In genomic region chr19:44753932-44754742, GRCh38 we compare ENCODE assay signal across 8 cellular contexts. TPM values are rescaled to one million over a fixed set of nuclear protein-coding genes. Genes with fewer than 3 reads are reported as not detected.
DNase-seq lines count a peak whose midpoint lies in the region; ATAC-seq, FAIRE-seq and TF ChIP-seq lines count a peak whose summit lies in the region.

No MANE protein-coding gene starts in this region.

- H3K4me1 ChIP-seq in HUES6 (ENCODE audit: control insufficient read depth, insufficient read depth, low read length) (peaks cover 33% of the 10 kb centered on the region), iPS DF 6.9 (ENCODE audit: control insufficient read depth, insufficient read depth, low read length) (peaks cover 6% of the 10 kb centered on the region; the same call in 1 of the 2 replicates), skeletal muscle satellite cell (ENCODE audit: control insufficient read depth, insufficient read depth, low read length) (peaks cover 81% of the 10 kb centered on the region)

- ATAC-seq in GM21515 (IDR thresholded peaks at IDR 0.05; ENCODE audit: unreplicated experiment) (no peak), HG03196 (IDR thresholded peaks at IDR 0.05; ENCODE audit: unreplicated experiment) (no peak)

- no peaks in the 10 kb centered on the region for H3K27me3 Mint-ChIP-seq in T-helper 2 cell treated with Interferon-gamma antibody and Interleukin-4, amounts not matched to agents 5 μg/mL and 100 μg/mL, for 36 hours (ENCODE audit: low read depth)

- H3K27ac ChIP-seq in HUES6 (ENCODE audit: low read depth, low read length) (no peak overlapping the region; the same call in 1 of the 2 replicates), iPS DF 6.9 (ENCODE audit: low read length) (no peak overlapping the region)

- H3K9me3 ChIP-seq in HUES6 (ENCODE audit: control insufficient read depth, insufficient read depth, low read depth, low read length) (no peaks in the 10 kb centered on the region), iPS DF 6.9 (ENCODE audit: control insufficient read depth, insufficient read depth, low read length) (no peaks in the 10 kb centered on the region), skeletal muscle satellite cell (replicated peaks; ENCODE audit: low read length) (no peaks in the 10 kb centered on the region)

- FAIRE-seq in GM12892 (lab: Jason Lieb, UNC), result peak; percentile 92

- H3K4me1 Mint-ChIP-seq in T-helper 2 cell treated with Interferon-gamma antibody and Interleukin-4, amounts not matched to agents 5 μg/mL and 100 μg/mL, for 36 hours (ENCODE audit: low read depth), result peaks cover 45% of the 10 kb centered on the region

- peak; percentile 45; the same call in 1 of the 2 replicates for TF ChIP-seq POLR2A in GM12892 (IDR thresholded peaks at IDR 0.05; ENCODE audit: low read depth, low read length)

- peak overlapping the region; percentile 79 for H3K4me3 ChIP-seq in HUES6 (ENCODE audit: low read depth, low read length)
- H3K4me3 ChIP-seq in iPS DF 6.9 (ENCODE audit: low read length), result peak overlapping the region; percentile 44; the same call in 1 of the 2 replicates
- H3K4me3 ChIP-seq in skeletal muscle satellite cell (ENCODE audit: low read length), result peak overlapping the region; percentile 65

- WGBS in iPS DF 6.9 (ENCODE audit: insufficient coverage, insufficient read length), result no CpG with 5 or more reads among the region's 33 CpGs

- H3K4me2 ChIP-seq in skeletal muscle satellite cell (ENCODE audit: low read length), result peak overlapping the region; percentile 95

- H3K9ac ChIP-seq in HUES6 (ENCODE audit: low read length) (peak overlapping the region; percentile 45), skeletal muscle satellite cell (ENCODE audit: low read depth, low read length) (peak overlapping the region; percentile 82)

- H3K4me3 Mint-ChIP-seq in T-helper 2 cell treated with Interferon-gamma antibody and Interleukin-4, amounts not matched to agents 5 μg/mL and 100 μg/mL, for 36 hours, result peak overlapping the region; percentile 92

- H3K36me3 Mint-ChIP-seq in T-helper 2 cell treated with Interferon-gamma antibody and Interleukin-4, amounts not matched to agents 5 μg/mL and 100 μg/mL, for 36 hours (ENCODE audit: low read depth), result peaks cover 70% of the 10 kb centered on the region

- DNase-seq in GM12892 (ENCODE audit: insufficient read length) (peak; percentile 77), astrocyte of the hippocampus (ENCODE audit: low read depth, low spot score) (peak; percentile 83), iPS DF 6.9 (ENCODE audit: low read depth, low spot score) (no peak)
- peak; percentile 85 for DNase-seq in T-helper 2 cell treated with Interferon-gamma antibody and Interleukin-4, amounts not matched to agents 5 μg/mL and 100 μg/mL, for 36 hours (ENCODE audit: low spot score)

- no peaks in the 10 kb centered on the region for H3K9me3 Mint-ChIP-seq in T-helper 2 cell treated with Interferon-gamma antibody and Interleukin-4, amounts not matched to agents 5 μg/mL and 100 μg/mL, for 36 hours

- H3K27me3 ChIP-seq in HUES6 (ENCODE audit: control insufficient read depth, insufficient read depth, low read length), result peaks cover 73% of the 10 kb centered on the region
- H3K27me3 ChIP-seq in iPS DF 6.9 (ENCODE audit: control insufficient read depth, insufficient read depth, low read length), result peaks cover 36% of the 10 kb centered on the region
- no peaks in the 10 kb centered on the region for H3K27me3 ChIP-seq in skeletal muscle satellite cell (ENCODE audit: control insufficient read depth, insufficient read depth, low read length)

- H3K36me3 ChIP-seq in HUES6 (ENCODE audit: control insufficient read depth, insufficient read depth, low read length) (no peaks in the 10 kb centered on the region; the same call in 1 of the 2 replicates), iPS DF 6.9 (ENCODE audit: control insufficient read depth, insufficient read depth, low read length) (no peaks in the 10 kb centered on the region), skeletal muscle satellite cell (ENCODE audit: insufficient read depth, low read length) (peaks cover 44% of the 10 kb centered on the region)

- H3K27ac Mint-ChIP-seq in T-helper 2 cell treated with Interferon-gamma antibody and Interleukin-4, amounts not matched to agents 5 μg/mL and 100 μg/mL, for 36 hours, result peak overlapping the region; percentile 94

RNA-seq across cellular contexts. Expression of gene BCL3, which starts 5.6 kb away (rescaled TPM):
- polyA plus RNA-seq in GM12892 (2012; ENCODE audit: missing spikeins), result 3.3 TPM
- 5.7 and 5.8 TPM in 2 replicates for total RNA-seq in skeletal muscle satellite cell (2012; rRNA removed)

RNA-seq across cellular contexts. Expression of gene CBLC, which starts 23.6 kb away (rescaled TPM):
- polyA plus RNA-seq in GM12892 (2012; ENCODE audit: missing spikeins), result not detected
- total RNA-seq in skeletal muscle satellite cell (2012; rRNA removed), result not detected in 2 replicates

RNA-seq across cellular contexts. Expression of gene BCAM, which starts 54.8 kb away (rescaled TPM):
- polyA plus RNA-seq in GM12892 (2012; ENCODE audit: missing spikeins), result not detected
- total RNA-seq in skeletal muscle satellite cell (2012; rRNA removed), result 0.25 and 7.6 TPM in 2 replicates

RNA-seq across cellular contexts. Expression of gene CEACAM16, which starts 55.2 kb away (rescaled TPM):
- polyA plus RNA-seq in GM12892 (2012; ENCODE audit: missing spikeins), result not detected
- not detected in 2 replicates for total RNA-seq in skeletal muscle satellite cell (2012; rRNA removed)
